Comparison of ENCODE assay signal across 26 cellular contexts in the genomic region with DNA sequence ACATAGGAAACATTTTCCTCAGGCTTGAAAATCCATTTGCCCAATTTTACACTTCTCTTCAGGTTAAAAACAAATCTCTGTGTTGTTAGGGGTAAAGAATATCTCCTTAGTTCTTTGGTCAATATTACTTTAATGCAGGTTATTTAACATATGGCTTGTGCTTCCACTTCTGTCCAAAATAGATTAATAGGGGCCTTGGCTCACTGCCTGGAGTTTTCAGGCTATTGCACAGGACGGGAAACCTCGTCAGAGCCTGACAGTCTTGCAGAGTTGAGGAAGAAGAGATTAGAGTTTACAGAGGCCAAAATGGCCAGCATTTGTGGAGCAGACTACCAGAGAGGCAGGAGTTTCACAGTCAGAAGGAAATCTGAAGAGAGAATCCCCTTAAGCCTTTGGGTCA.
DNase-seq lines count a peak whose midpoint lies in the region; ATAC-seq and TF ChIP-seq lines count a peak whose summit lies in the region.
"Had no signal": no experiment of that assay in that cellular context is flagged by ENCODE, and none has a peak within 500 bp of the region (broad histone marks: within the 10 kb centered on the region; RNA-seq: fewer than 3 reads in every experiment).

No MANE protein-coding gene starts in this region.

- DNase-seq in NCI-H1105 treated with DMSO at 0.1 percent for 48 hours (lab: John Stamatoyannopoulos, UW) (peak; percentile 40), NCI-H774 (lab: John Stamatoyannopoulos, UW) (peak; percentile 2), choroid plexus epithelial cell (ENCODE audit: low read depth) (peak; percentile 50), retinal pigment epithelial cell (ENCODE audit: low read depth) (peak; percentile 50), prostate gland (ENCODE audit: low spot score) (no peak), HuH-7 (ENCODE audit: low spot score) (no peak), UCSD-AML1 (lab: John Stamatoyannopoulos, UW; ENCODE audit: unreplicated experiment) (no peak)
- DNase-seq: activated CD4-positive, alpha-beta T cell treated with anti-CD3 and anti-CD28 coated beads for 1 hour; activated gamma-delta T cell; brain microvascular endothelial cell; C1 segment of cervical spinal cord; COR-L47; DMS79 treated with DMSO at 0.1 percent for 48 hours; effector CD4-positive, alpha-beta T cell; foreskin fibroblast; H7; heart right ventricle; KG1; NCI-H146; stimulated activated CD4-positive, alpha-beta T cell treated with anti-CD3 and anti-CD28 coated beads, Interleukin-4, amount 100 ng/mL, for 24 hours; substantia nigra had no signal

- TF ChIP-seq CTCF in choroid plexus epithelial cell (conservative IDR thresholded peaks at IDR 0.05; ENCODE audit: low read depth, low read length) = no peak
- TF ChIP-seq CTCF in retinal pigment epithelial cell (conservative IDR thresholded peaks at IDR 0.05; ENCODE audit: low read depth, low read length) = no peak
- no peak for TF ChIP-seq CTCF in prostate gland (IDR thresholded peaks at IDR 0.05)

- H3K4me3 ChIP-seq in choroid plexus epithelial cell (ENCODE audit: low read depth, low read length) = no peak overlapping the region
- H3K4me3 ChIP-seq in retinal pigment epithelial cell (ENCODE audit: low read length) = no peak overlapping the region
- no peak overlapping the region for H3K4me3 ChIP-seq in prostate gland
- H3K4me3 ChIP-seq: heart right ventricle, lung had no signal

- no peaks in the 10 kb centered on the region for H3K27me3 ChIP-seq in prostate gland (replicated peaks; ENCODE audit: insufficient read depth)
- H3K27me3 ChIP-seq: brain microvascular endothelial cell, heart right ventricle had no signal

- H3K9me3 ChIP-seq in prostate gland = no peaks in the 10 kb centered on the region

- ATAC-seq in HG03196 (IDR thresholded peaks at IDR 0.05; ENCODE audit: unreplicated experiment) = no peak
- ATAC-seq: heart right ventricle; sciatic nerve; stimulated activated memory B cell treated with anti-CD40 and anti-IgM and Interleukin-4, amounts not matched to agents 10 μg/mL and 1 μg/mL and 100 μg/mL, for 72 hours had no signal

- no peak for TF ChIP-seq POLR2A in prostate gland (IDR thresholded peaks at IDR 0.05)

- H3K27ac ChIP-seq in prostate gland = no peak overlapping the region
- H3K27ac ChIP-seq: brain microvascular endothelial cell, heart right ventricle, RWPE1 had no signal

- intact Hi-C loops in prostate gland (cut with DNase I) = no loop called here

- WGBS in prostate gland = 17% methylated on average over 2 of the region's 2 CpGs

- no peaks in the 10 kb centered on the region for H3K4me1 ChIP-seq in prostate gland (replicated peaks)
- H3K4me1 ChIP-seq: heart right ventricle had no signal

- H3K36me3 ChIP-seq in prostate gland = no peaks in the 10 kb centered on the region
- H3K36me3 ChIP-seq: brain microvascular endothelial cell, heart right ventricle had no signal

Comparison
In these comparisons a context has a peak if more than half of its experiments do, and no peak if none do; other contexts are left out.
1. DNase-seq: peak in NCI-H1105 treated with DMSO at 0.1 percent for 48 hours (single experiment), NCI-H774 (single experiment), choroid plexus epithelial cell (single experiment) and retinal pigment epithelial cell (single experiment); none in prostate gland (single experiment), HuH-7 (single experiment) and UCSD-AML1 (single experiment).